Comparison of ENCODE assay signal across 18 cellular contexts in genomic region chr4:40059362-40059761, GRCh38. TPM values are rescaled to one million over a fixed set of nuclear protein-coding genes. Genes with fewer than 3 reads are reported as not detected.
DNase-seq lines count a peak whose midpoint lies in the region; ATAC-seq, FAIRE-seq and TF ChIP-seq lines count a peak whose summit lies in the region.
"Had no signal": no experiment of that assay in that cellular context is flagged by ENCODE, and none has a peak within 500 bp of the region (broad histone marks: within the 10 kb centered on the region; RNA-seq: fewer than 3 reads in every experiment).

No MANE protein-coding gene starts in this region.

- POLR2A ChIA-PET in A549 (lab: Yijun Ruan, JAX): no interaction called here
- POLR2A ChIA-PET in CD8-positive, alpha-beta T cell (lab: Charles Lee): no interaction called here
- POLR2A ChIA-PET in activated B cell treated with CpG ODN at 0.5 μM for 24 hours (lab: Charles Lee): no interaction called here

- H3K4me3 ChIP-seq in A549: no peak overlapping the region
- H3K4me3 ChIP-seq in CD8-positive, alpha-beta T cell (ENCODE audit: low read depth, low read length): no peak overlapping the region
- H3K4me3 ChIP-seq in prostate gland: no peak overlapping the region
- H3K4me3 ChIP-seq: gastroesophageal sphincter, testis had no signal

- no peaks in the 10 kb centered on the region for H3K9me3 ChIP-seq in A549
- H3K9me3 ChIP-seq in CD8-positive, alpha-beta T cell (ENCODE audit: low read length): no peaks in the 10 kb centered on the region
- H3K9me3 ChIP-seq in prostate gland: no peaks in the 10 kb centered on the region
- H3K9me3 ChIP-seq: gastroesophageal sphincter, HAP-1, testis had no signal

- H3K4me2 ChIP-seq in A549: 0 out of 3 replicates have a peak overlapping the region, but pooled peaks have one; percentile 77

- TF ChIP-seq EP300 in A549 (IDR thresholded peaks at IDR 0.05): no peak

- H3K4me3 Mint-ChIP-seq in CD8-positive, alpha-beta T cell: peak overlapping the region; percentile 1
- H3K4me3 Mint-ChIP-seq in activated B cell treated with CpG ODN at 0.5 μM for 24 hours (peak overlapping the region; percentile 50), immature natural killer cell (peak overlapping the region in 3 of 5 donors; percentile 9 to 78 (median 60))

- peaks cover 24% of the 10 kb centered on the region for H3K36me3 Mint-ChIP-seq in CD8-positive, alpha-beta T cell
- peaks cover 15% of the 10 kb centered on the region for H3K36me3 Mint-ChIP-seq in activated B cell treated with CpG ODN at 0.5 μM for 24 hours (ENCODE audit: low read depth)
- peaks cover 4 to 11% (median 11%) of the 10 kb centered on the region in 3 donors for H3K36me3 Mint-ChIP-seq in immature natural killer cell

- DNase-seq in A549 (ENCODE audit: low read depth in 1 of 2, low spot score in 1 of 2) (no peak), activated B cell treated with CpG ODN at 0.5 μM for 24 hours (no peak), immature natural killer cell (no peak), prostate gland (ENCODE audit: low spot score) (no peak), middle frontal gyrus (ENCODE audit: extremely low spot score, low spot score) (no peak), putamen (ENCODE audit: low spot score) (no peak), Ammon's horn (ENCODE audit: low spot score) (no peak)
- no peak for DNase-seq in CD8-positive, alpha-beta T cell
- DNase-seq: GDM1, occipital lobe, small intestine, T-helper 9 cell had no signal

- ATAC-seq in A549 (no peak), activated B cell treated with CpG ODN at 0.5 μM for 24 hours (ENCODE audit: low read depth) (no peak)
- ATAC-seq in CD8-positive, alpha-beta T cell: no peak
- ATAC-seq: gastroesophageal sphincter had no signal

- no peaks in the 10 kb centered on the region for H3K9me3 Mint-ChIP-seq in CD8-positive, alpha-beta T cell
- H3K9me3 Mint-ChIP-seq in activated B cell treated with CpG ODN at 0.5 μM for 24 hours (no peaks in the 10 kb centered on the region), immature natural killer cell (no peaks in the 10 kb centered on the region)

- CTCF ChIA-PET in A549 (lab: Yijun Ruan, JAX): interaction anchor here (0.6 kb wide), 2 partner anchors 102 to 266 kb away, joined by 3 read pairs; no protein-coding TSS in a partner anchor
- CTCF ChIA-PET in CD8-positive, alpha-beta T cell (lab: Charles Lee): interaction anchor here (0.9 to 7.6 kb wide), 4 partner anchors 258 to 267 kb away, joined by 3 to 59 read pairs (median 6); no protein-coding TSS in a partner anchor
- CTCF ChIA-PET in activated B cell treated with CpG ODN at 0.5 μM for 24 hours (lab: Charles Lee): interaction anchor here (1.7 to 5.4 kb wide), 2 partner anchors 258 to 267 kb away, joined by 6 to 54 read pairs; no protein-coding TSS in a partner anchor

- no peak overlapping the region for H3K27ac Mint-ChIP-seq in CD8-positive, alpha-beta T cell
- H3K27ac Mint-ChIP-seq in activated B cell treated with CpG ODN at 0.5 μM for 24 hours (no peak overlapping the region), immature natural killer cell (peak overlapping the region in 1 of 6 donors; percentile 23)

- H3K27me3 Mint-ChIP-seq in CD8-positive, alpha-beta T cell (ENCODE audit: low read depth): no peaks in the 10 kb centered on the region
- no peaks in the 10 kb centered on the region for H3K27me3 Mint-ChIP-seq in activated B cell treated with CpG ODN at 0.5 μM for 24 hours
- H3K27me3 Mint-ChIP-seq in immature natural killer cell (ENCODE audit: low read depth in 3 of 3): peaks cover 2 to 11% (median 2%) of the 10 kb centered on the region in 3 donors

- no peak for FAIRE-seq in A549 (lab: Jason Lieb, UNC)
- FAIRE-seq: endometrium, GM18507, RCC 7860, small intestine had no signal

- TF ChIP-seq CTCF in A549 (IDR thresholded peaks at IDR 0.05) (no peak), activated B cell treated with CpG ODN at 0.5 μM for 24 hours (IDR thresholded peaks at IDR 0.05) (no peak), prostate gland (IDR thresholded peaks at IDR 0.05) (no peak)
- TF ChIP-seq CTCF in CD8-positive, alpha-beta T cell (IDR thresholded peaks at IDR 0.05): no peak

- no peaks in the 10 kb centered on the region for H3K27me3 ChIP-seq in CD8-positive, alpha-beta T cell (ENCODE audit: insufficient read depth, low read length)
- H3K27me3 ChIP-seq in prostate gland (replicated peaks; ENCODE audit: insufficient read depth): no peaks in the 10 kb centered on the region
- H3K27me3 ChIP-seq: gastroesophageal sphincter, testis had no signal

- peaks cover 42% of the 10 kb centered on the region for H3K4me1 Mint-ChIP-seq in CD8-positive, alpha-beta T cell (ENCODE audit: low read depth)
- H3K4me1 Mint-ChIP-seq in activated B cell treated with CpG ODN at 0.5 μM for 24 hours (peaks cover 27% of the 10 kb centered on the region), immature natural killer cell (peaks cover 28 to 40% of the 10 kb centered on the region in 2 donors)

- no peak for TF ChIP-seq POLR2A in A549 (IDR thresholded peaks at IDR 0.05; ENCODE audit: low read length)
- no peak for TF ChIP-seq POLR2A in prostate gland (IDR thresholded peaks at IDR 0.05)

- H3K4me1 ChIP-seq in A549 (peaks cover 11% of the 10 kb centered on the region; the same call in 2 of the 3 replicates), prostate gland (replicated peaks) (peaks cover 2% of the 10 kb centered on the region)
- peaks cover 21% of the 10 kb centered on the region for H3K4me1 ChIP-seq in CD8-positive, alpha-beta T cell (ENCODE audit: insufficient read depth, low read length)

- H3K36me3 ChIP-seq in CD8-positive, alpha-beta T cell (ENCODE audit: insufficient read depth, low read length): peaks cover 1% of the 10 kb centered on the region
- no peaks in the 10 kb centered on the region for H3K36me3 ChIP-seq in prostate gland
- H3K36me3 ChIP-seq: gastroesophageal sphincter had no signal

- WGBS in A549 (ENCODE audit: missing lambda C conversion rate): 85% methylated on average over 6 of the region's 6 CpGs
- 84% methylated on average over 6 of the region's 6 CpGs for WGBS in prostate gland

- H3K27ac ChIP-seq in A549 (no peak overlapping the region), prostate gland (no peak overlapping the region)
- no peak overlapping the region for H3K27ac ChIP-seq in CD8-positive, alpha-beta T cell (ENCODE audit: low read depth, low read length)
- H3K27ac ChIP-seq: gastroesophageal sphincter had no signal

- no peak for TF ChIP-seq RAD21 in A549 (conservative IDR thresholded peaks at IDR 0.05 in 1 of 2, IDR thresholded peaks at IDR 0.05 in 1 of 2)

- intact Hi-C loops in CD8-positive, alpha-beta T cell (cut with DNase I, micrococcal nuclease): loop anchor here (5.0 kb wide), 8 partner anchors 63 to 592 kb away; partner anchors contain the start of gene UGDH (in 1 of the 2)
- intact Hi-C loops in activated B cell treated with CpG ODN at 0.5 μM for 24 hours (cut with micrococcal nuclease): loop anchor here (5.0 kb wide), 7 partner anchors 168 to 783 kb away; partner anchors contain the start of genes LIAS and RPL9
- intact Hi-C loops in prostate gland (cut with DNase I): loop anchor here (5.0 to 10.0 kb wide), 3 partner anchors 362 to 1155 kb away; partner anchors contain the start of genes APBB2, LIAS, RPL9 and UBE2K

TF ChIP-seq in A549, 52 proteins besides CTCF, POLR2A, EP300 and RAD21:
- TF ChIP-seq HOXA7 (CRISPR knock-in tag; IDR thresholded peaks at IDR 0.05): no peak
TF ChIP-seq in A549: peak in this region for 0.

RNA-seq across cellular contexts. Expression of gene N4BP2, which starts 2.7 kb away (rescaled TPM):
- 8.3 and 10.4 TPM in 2 replicates for polyA plus RNA-seq in A549 (2011; rRNA removed)
- 0.77 and 0.84 TPM in 2 replicates for polyA plus RNA-seq in A549 (2012; cell fraction: cytosol; rRNA removed)
- polyA plus RNA-seq in A549 (2012; cell fraction: nucleus; rRNA removed): 0.58 and 0.89 TPM in 2 replicates
- 2.6 to 3.0 TPM (median 2.7 TPM) in 3 replicates for polyA plus RNA-seq in A549 (2017; fragmentation: RNase III; extraction: RNeasy Plus Mini Kit Qiagen cat#74134 plus additional on column Dnase treatment)
- polyA minus RNA-seq in A549 (2011; rRNA and poly(A)+ RNA removed): 6.3 and 6.6 TPM in 2 replicates
- 10 to 100 TPM; 19.5 to 20.4 TPM for total RNA-seq in CD8-positive, alpha-beta T cell
- 6.0 and 6.2 TPM in 2 replicates for total RNA-seq in activated B cell treated with CpG ODN at 0.5 μM for 24 hours
- 10 to 100 TPM in 1 of 3 donors, 1 to 10 TPM in 2; 2.9 to 11.1 (median 8.2) TPM for polyA plus RNA-seq in immature natural killer cell
- total RNA-seq in prostate gland: 10 to 100 TPM in 1 of 2 donors, 1 to 10 TPM in 1; 8.7 to 14.7 TPM

Comparison
In these comparisons a context has a peak if more than half of its experiments do, and no peak if none do; other contexts are left out.
1. H3K4me3 Mint-ChIP-seq: peak in every context shown above with its lines; median percentile 60 in immature natural killer cell; 50 in activated B cell treated with CpG ODN at 0.5 μM for 24 hours; 1 in CD8-positive, alpha-beta T cell.